Comparison of ENCODE assay signal across 21 cellular contexts in genomic region chr10:123205041-123205440, GRCh38. TPM values are rescaled to one million over a fixed set of nuclear protein-coding genes. Genes with fewer than 3 reads are reported as not detected.
DNase-seq lines count a peak whose midpoint lies in the region; ATAC-seq and TF ChIP-seq lines count a peak whose summit lies in the region.
"Had no signal": no experiment of that assay in that cellular context is flagged by ENCODE, and none has a peak within 500 bp of the region (broad histone marks: within the 10 kb centered on the region; RNA-seq: fewer than 3 reads in every experiment).

No MANE protein-coding gene starts in this region.

- peaks cover 18 to 36% (median 23%) of the 10 kb centered on the region in 4 donors for H3K4me1 Mint-ChIP-seq in CD4-positive, CD25-positive, alpha-beta regulatory T cell
- H3K4me1 Mint-ChIP-seq: CD14-positive monocyte had no signal

- no peak overlapping the region for H3K4me3 Mint-ChIP-seq in CD4-positive, CD25-positive, alpha-beta regulatory T cell
- H3K4me3 Mint-ChIP-seq: CD14-positive monocyte had no signal

- peaks cover 5% of the 10 kb centered on the region for H3K4me1 ChIP-seq in CD4-positive, CD25-positive, alpha-beta regulatory T cell (ENCODE audit: control insufficient read depth, insufficient read depth, low read length, poor library complexity, severe bottlenecking)
- no peaks in the 10 kb centered on the region for H3K4me1 ChIP-seq in ascending aorta
- H3K4me1 ChIP-seq: BE2C had no signal

- no peak overlapping the region for H3K27ac ChIP-seq in CD4-positive, CD25-positive, alpha-beta regulatory T cell (ENCODE audit: insufficient read depth, low read length, poor library complexity, severe bottlenecking)
- peak overlapping the region; percentile 90 for H3K27ac ChIP-seq in VCaP
- no peak overlapping the region for H3K27ac ChIP-seq in ascending aorta
- H3K27ac ChIP-seq: GM23248 had no signal

- no peak overlapping the region for H3K4me3 ChIP-seq in CD4-positive, CD25-positive, alpha-beta regulatory T cell (ENCODE audit: low read depth, low read length)
- H3K4me3 ChIP-seq in ascending aorta = no peak overlapping the region
- H3K4me3 ChIP-seq: A549, GM23248 had no signal

- H3K9me3 ChIP-seq in CD4-positive, CD25-positive, alpha-beta regulatory T cell (ENCODE audit: control insufficient read depth in 2 of 2, low read length in 2 of 2) = peaks cover 7 to 9% of the 10 kb centered on the region in 2 experiments
- peaks cover 6 to 15% of the 10 kb centered on the region in 2 donors for H3K9me3 ChIP-seq in ascending aorta
- H3K9me3 ChIP-seq: BE2C had no signal

- no peak for ATAC-seq in CD4-positive, CD25-positive, alpha-beta regulatory T cell (ENCODE audit: low read depth in 2 of 2)
- ATAC-seq in left cardiac atrium = no peak
- ATAC-seq in HG03095 (IDR thresholded peaks at IDR 0.05; ENCODE audit: unreplicated experiment) = no peak

- peaks cover 6% of the 10 kb centered on the region for H3K36me3 ChIP-seq in CD4-positive, CD25-positive, alpha-beta regulatory T cell (ENCODE audit: control insufficient read depth, insufficient read depth, low read length)
- no peaks in the 10 kb centered on the region for H3K36me3 ChIP-seq in ascending aorta
- H3K36me3 ChIP-seq: BE2C had no signal

- TF ChIP-seq CTCF in VCaP (conservative IDR thresholded peaks at IDR 0.05) (no peak), ascending aorta (IDR thresholded peaks at IDR 0.05) (no peak)

- H3K9me3 Mint-ChIP-seq in CD4-positive, CD25-positive, alpha-beta regulatory T cell = peaks cover under 1 to 16% (median 5%) of the 10 kb centered on the region in 7 donors

- intact Hi-C loops in left cardiac atrium (cut with DNase I) (no loop called here), ascending aorta (cut with DNase I) (no loop called here)

- H3K27me3 Mint-ChIP-seq in CD4-positive, CD25-positive, alpha-beta regulatory T cell = no peaks in the 10 kb centered on the region
- H3K27me3 Mint-ChIP-seq: CD4-positive, alpha-beta memory T cell had no signal

- no peaks in the 10 kb centered on the region for H3K27me3 ChIP-seq in CD4-positive, CD25-positive, alpha-beta regulatory T cell (ENCODE audit: control insufficient read depth, insufficient read depth, low read length)
- H3K27me3 ChIP-seq in ascending aorta = no peaks in the 10 kb centered on the region
- H3K27me3 ChIP-seq: BE2C had no signal

- DNase-seq in SIG-M5 treated with dmso at 0.1 percent for 504 hours (lab: John Stamatoyannopoulos, UW; ENCODE audit: unreplicated experiment) (peak; percentile 7), SIG-M5 (lab: John Stamatoyannopoulos, UW) (no peak), left cardiac atrium (no peak), ascending aorta (ENCODE audit: low spot score in 2 of 2) (no peak)
- no peak for DNase-seq in CD4-positive, CD25-positive, alpha-beta regulatory T cell
- DNase-seq: 8988T; ACHN; AML-193; BE2C; Calu3; CD4-positive, alpha-beta memory T cell; COR-L47; DMS53; DND-41; GM23248; H7; HCEC 1CT had no signal

- H3K36me3 Mint-ChIP-seq in CD4-positive, CD25-positive, alpha-beta regulatory T cell = peaks cover 29% of the 10 kb centered on the region

- H3K27ac Mint-ChIP-seq in CD4-positive, CD25-positive, alpha-beta regulatory T cell = peak overlapping the region in 2 of 3 donors; percentile 16 to 83
- H3K27ac Mint-ChIP-seq: CD4-positive, alpha-beta memory T cell had no signal

RNA-seq across cellular contexts. Expression of gene BUB3, which starts 50.8 kb away (rescaled TPM):
- total RNA-seq in CD4-positive, CD25-positive, alpha-beta regulatory T cell = 162 TPM
- polyA plus RNA-seq in CD4-positive, CD25-positive, alpha-beta regulatory T cell = 100 to 1,000 TPM; 311 to 369 (median 336) TPM
- total RNA-seq in left cardiac atrium = 10 to 100 TPM; 38.0 to 41.3 TPM
- 12.2 TPM for total RNA-seq in ascending aorta

RNA-seq across cellular contexts. Expression of gene HMX2, which starts 57.1 kb away (rescaled TPM):
- total RNA-seq in CD4-positive, CD25-positive, alpha-beta regulatory T cell = not detected
- under 1 TPM in 1 of 4 donors, not detected in 3; 0.37 TPM for polyA plus RNA-seq in CD4-positive, CD25-positive, alpha-beta regulatory T cell
- total RNA-seq in left cardiac atrium (not detected), ascending aorta (not detected)
- total RNA-seq: Calu3; CD4-positive, alpha-beta memory T cell; GM23248; H7 had no signal
- polyA plus RNA-seq: CD14-positive monocyte; CD4-positive, alpha-beta memory T cell; GM23248 had no signal
